Comparison of ENCODE assay signal across 15 cellular contexts in the genomic region with DNA sequence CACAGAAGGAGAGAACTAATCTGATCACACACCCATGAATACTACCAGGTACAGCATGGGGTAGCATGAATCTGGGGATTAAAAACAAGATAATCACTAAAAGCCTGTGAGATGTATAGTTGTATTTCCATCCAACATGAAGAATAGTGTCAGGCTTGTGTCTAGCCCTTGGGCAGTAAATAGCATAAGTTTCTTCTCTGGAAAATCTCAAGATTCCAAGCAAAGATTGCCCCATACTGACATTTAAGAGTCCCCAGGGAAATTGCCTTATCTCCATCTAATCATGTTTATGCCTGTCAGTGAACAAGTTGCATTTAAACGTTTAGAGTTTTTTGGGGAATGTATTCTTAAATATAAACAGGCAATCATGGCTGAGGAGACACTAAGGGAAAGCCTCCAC.
A peak's percentile ranks its signal among the peaks of the same experiment; 100 is the strongest.
DNase-seq lines count a peak whose midpoint lies in the region; ATAC-seq, FAIRE-seq and TF ChIP-seq lines count a peak whose summit lies in the region.
"Had no signal": no experiment of that assay in that cellular context is flagged by ENCODE, and none has a peak within 500 bp of the region (broad histone marks: within the 10 kb centered on the region; RNA-seq: fewer than 3 reads in every experiment).

No MANE protein-coding gene starts in this region.

- no peak for DNase-seq in D721Med (ENCODE audit: insufficient read length, low spot score)
- DNase-seq in SK-N-MC (ENCODE audit: low read depth, low spot score): peak; percentile 42
- DNase-seq in mesenchymal stem cell: peak; percentile 24
- DNase-seq in OCI-M1 (lab: John Stamatoyannopoulos, UW): no peak
- no peak for DNase-seq in HEK293T (ENCODE audit: extremely low spot score)
- DNase-seq: BE2C; CD4-positive, alpha-beta T cell; MG63; NCI-H2081 treated with DMSO at 0.1 percent for 48 hours; NCI-H446; Right ventricle myocardium superior had no signal

- H3K9ac ChIP-seq in SK-N-MC (ENCODE audit: insufficient read length): no peak overlapping the region
- H3K9ac ChIP-seq in mesenchymal stem cell (ENCODE audit: low read length): peak overlapping the region; percentile 47

- no peak overlapping the region for H2BK120ac ChIP-seq in mesenchymal stem cell (ENCODE audit: low read depth, low read length)

- no peak overlapping the region for H4K91ac ChIP-seq in mesenchymal stem cell (ENCODE audit: low read length)

- TF ChIP-seq CTCF in D721Med (IDR thresholded peaks at IDR 0.05; ENCODE audit: insufficient read depth, missing control alignments): no peak
- TF ChIP-seq CTCF in HEK293 (tag by site-specific recombination; IDR thresholded peaks at IDR 0.05): no peak

- H3K4me3 ChIP-seq in HEK293 (ENCODE audit: low read depth, low read length) (no peak overlapping the region), SK-N-MC (peak overlapping the region; percentile 47; the same call in 1 of the 2 replicates), mesenchymal stem cell (ENCODE audit: insufficient read depth in 1 of 2, low read depth in 1 of 2, low read length in 2 of 2) (no peak overlapping the region)
- H3K4me3 ChIP-seq: MG63 had no signal

- H3K18ac ChIP-seq in mesenchymal stem cell (ENCODE audit: low read depth in 1 of 2, low read length in 2 of 2): no peak overlapping the region

- peak; percentile 98 for FAIRE-seq in D721Med (lab: Jason Lieb, UNC)
- FAIRE-seq: GM12892, H1 had no signal

- no peak overlapping the region for H2BK5ac ChIP-seq in mesenchymal stem cell (ENCODE audit: low read depth, low read length, poor library complexity, severe bottlenecking)

- no peak overlapping the region for H2BK12ac ChIP-seq in mesenchymal stem cell (ENCODE audit: low read length in 2 of 2)

- no peak overlapping the region for H2BK15ac ChIP-seq in mesenchymal stem cell (ENCODE audit: low read depth, poor library complexity, severe bottlenecking)

- H3K4me2 ChIP-seq in mesenchymal stem cell (ENCODE audit: low read length, poor library complexity, severe bottlenecking): no peak overlapping the region

- CTCF ChIA-PET in HEK293 (lab: Yijun Ruan, JAX) (no interaction called here), HEK293T (lab: Yijun Ruan, JAX) (no interaction called here)

- no peak overlapping the region for H2AK5ac ChIP-seq in mesenchymal stem cell (ENCODE audit: low read length, severe bottlenecking)

- no peak overlapping the region for H3K14ac ChIP-seq in mesenchymal stem cell (ENCODE audit: low read length in 2 of 2)

- H3K27me3 ChIP-seq in mesenchymal stem cell (ENCODE audit: control insufficient read depth in 1 of 2, insufficient read depth in 1 of 2, low read length in 2 of 2): no peaks in the 10 kb centered on the region
- H3K27me3 ChIP-seq: BE2C had no signal

- ATAC-seq in GM21381 (IDR thresholded peaks at IDR 0.05; ENCODE audit: unreplicated experiment): no peak

- no peak overlapping the region for H2AFZ ChIP-seq in mesenchymal stem cell (ENCODE audit: low read depth, low read length)

- no peak overlapping the region for H3K4ac ChIP-seq in mesenchymal stem cell (ENCODE audit: low read depth in 1 of 2, low read length in 2 of 2)

- H3K23ac ChIP-seq in mesenchymal stem cell (ENCODE audit: low read length in 2 of 2): no peak overlapping the region

- POLR2A ChIA-PET in HEK293 (lab: Yijun Ruan, JAX): no interaction called here
- POLR2A ChIA-PET in HEK293T (lab: Yijun Ruan, JAX): no interaction called here

- H4K8ac ChIP-seq in mesenchymal stem cell (ENCODE audit: low read length): no peak overlapping the region

- H3K9me3 ChIP-seq in HEK293 (ENCODE audit: control insufficient read depth, insufficient read depth, low read depth, low read length) (no peaks in the 10 kb centered on the region), SK-N-MC (ENCODE audit: low read depth, low read length) (no peaks in the 10 kb centered on the region), mesenchymal stem cell (ENCODE audit: control insufficient read depth, low read length) (no peaks in the 10 kb centered on the region)
- H3K9me3 ChIP-seq: BE2C, MG63 had no signal

- no peak overlapping the region for H3K27ac ChIP-seq in HEK293 (ENCODE audit: extremely low read depth, low read depth, low read length)
- H3K27ac ChIP-seq in SK-N-MC: peak overlapping the region; percentile 89; the same call in 1 of the 2 replicates
- no peak overlapping the region for H3K27ac ChIP-seq in mesenchymal stem cell (ENCODE audit: low read length, poor library complexity, severe bottlenecking)

- peaks cover 3% of the 10 kb centered on the region for H3K79me1 ChIP-seq in mesenchymal stem cell (replicated peaks; ENCODE audit: low read length, poor library complexity, severe bottlenecking)

- H3K36me3 ChIP-seq in HEK293 (ENCODE audit: control insufficient read depth in 2 of 2, insufficient read depth in 1 of 2, low read length in 2 of 2): no peaks in the 10 kb centered on the region
- no peaks in the 10 kb centered on the region for H3K36me3 ChIP-seq in SK-N-MC (ENCODE audit: insufficient read depth, low read length)
- H3K36me3 ChIP-seq in mesenchymal stem cell (ENCODE audit: control insufficient read depth in 1 of 2, insufficient read depth in 2 of 2, low read depth in 1 of 2, low read length in 2 of 2): no peaks in the 10 kb centered on the region
- H3K36me3 ChIP-seq: BE2C, MG63 had no signal

- H3K4me1 ChIP-seq in HEK293 (ENCODE audit: control insufficient read depth, insufficient read depth, low read length) (peaks cover 14% of the 10 kb centered on the region), mesenchymal stem cell (ENCODE audit: control insufficient read depth, insufficient read depth, low read depth, low read length) (no peaks in the 10 kb centered on the region)

- WGBS in mesenchymal stem cell: no CpG with 5 or more reads among the region's 1 CpG

TF ChIP-seq in HEK293, 187 proteins besides CTCF, POLR2A, EP300 and RAD21 (continues in another document):
- TF ChIP-seq PRDM6 (tag by site-specific recombination; IDR thresholded peaks at IDR 0.05) (0 out of 2 replicates have a peak, but pooled peaks have one; percentile 24), ZNF473 (tag by site-specific recombination; IDR thresholded peaks at IDR 0.05) (no peak)
- TF ChIP-seq, protein P1, sequence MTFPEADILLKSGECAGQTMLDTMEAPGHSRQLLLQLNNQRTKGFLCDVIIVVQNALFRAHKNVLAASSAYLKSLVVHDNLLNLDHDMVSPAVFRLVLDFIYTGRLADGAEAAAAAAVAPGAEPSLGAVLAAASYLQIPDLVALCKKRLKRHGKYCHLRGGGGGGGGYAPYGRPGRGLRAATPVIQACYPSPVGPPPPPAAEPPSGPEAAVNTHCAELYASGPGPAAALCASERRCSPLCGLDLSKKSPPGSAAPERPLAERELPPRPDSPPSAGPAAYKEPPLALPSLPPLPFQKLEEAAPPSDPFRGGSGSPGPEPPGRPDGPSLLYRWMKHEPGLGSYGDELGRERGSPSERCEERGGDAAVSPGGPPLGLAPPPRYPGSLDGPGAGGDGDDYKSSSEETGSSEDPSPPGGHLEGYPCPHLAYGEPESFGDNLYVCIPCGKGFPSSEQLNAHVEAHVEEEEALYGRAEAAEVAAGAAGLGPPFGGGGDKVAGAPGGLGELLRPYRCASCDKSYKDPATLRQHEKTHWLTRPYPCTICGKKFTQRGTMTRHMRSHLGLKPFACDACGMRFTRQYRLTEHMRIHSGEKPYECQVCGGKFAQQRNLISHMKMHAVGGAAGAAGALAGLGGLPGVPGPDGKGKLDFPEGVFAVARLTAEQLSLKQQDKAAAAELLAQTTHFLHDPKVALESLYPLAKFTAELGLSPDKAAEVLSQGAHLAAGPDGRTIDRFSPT (tag by site-specific recombination; IDR thresholded peaks at IDR 0.05): no peak

TF ChIP-seq in HEK293T, 16 proteins besides CTCF, POLR2A, EP300 and RAD21:
- no peak for TF ChIP-seq LEF1 (IDR thresholded peaks at IDR 0.05; ENCODE audit: borderline replicate concordance)

Comparison
In these comparisons a context has a peak if more than half of its experiments do, and no peak if none do; other contexts are left out.
1. DNase-seq: peak in SK-N-MC (single experiment) and mesenchymal stem cell (single experiment); none in D721Med (single experiment), OCI-M1 (single experiment) and HEK293T (single experiment).